ENCODE assay signal across 32 cellular contexts in genomic region chr9:133987946-133988665, GRCh38. TPM values are rescaled to one million over a fixed set of nuclear protein-coding genes. Genes with fewer than 3 reads are reported as not detected.
DNase-seq lines count a peak whose midpoint lies in the region; ATAC-seq, FAIRE-seq and TF ChIP-seq lines count a peak whose summit lies in the region.
"Had no signal": no experiment of that assay in that cellular context is flagged by ENCODE, and none has a peak within 500 bp of the region (broad histone marks: within the 10 kb centered on the region; RNA-seq: fewer than 3 reads in every experiment).

No MANE protein-coding gene starts in this region.

- peak overlapping the region; percentile 44 for H2BK15ac ChIP-seq in mesenchymal stem cell (ENCODE audit: low read depth, poor library complexity, severe bottlenecking)

- H3K9me3 ChIP-seq in CD4-positive, CD25-positive, alpha-beta regulatory T cell (ENCODE audit: control insufficient read depth in 2 of 2, low read length in 2 of 2) = no peaks in the 10 kb centered on the region
- H3K9me3 ChIP-seq in astrocyte (ENCODE audit: insufficient read depth, low read depth, low read length) (no peaks in the 10 kb centered on the region), mesenchymal stem cell (ENCODE audit: control insufficient read depth, low read length) (no peaks in the 10 kb centered on the region)
- H3K9me3 ChIP-seq: uterus had no signal

- H3K14ac ChIP-seq in mesenchymal stem cell (ENCODE audit: low read length in 2 of 2) = no peak overlapping the region

- H2AFZ ChIP-seq in astrocyte (ENCODE audit: low read depth, low read length) (no peak overlapping the region), mesenchymal stem cell (ENCODE audit: low read depth, low read length) (no peak overlapping the region)

- peaks cover 90% of the 10 kb centered on the region for H3K79me2 ChIP-seq in astrocyte (ENCODE audit: insufficient read depth, low read length)

- H3K9me3 Mint-ChIP-seq in CD4-positive, CD25-positive, alpha-beta regulatory T cell = no peaks in the 10 kb centered on the region
- H3K9me3 Mint-ChIP-seq in astrocyte (ENCODE audit: unreplicated experiment) = no peaks in the 10 kb centered on the region
- H3K9me3 Mint-ChIP-seq: activated CD4-positive, alpha-beta memory T cell treated with anti-CD3 and anti-CD28 coated beads, Interleukin-2, amount 10 ng/mL, durations not matched to agents 7 days and 5 days; activated naive CD4-positive, alpha-beta T cell treated with anti-CD3 and anti-CD28 coated beads for 36 hours; activated T-helper 1 cell treated with anti-CD3 and anti-CD28 coated beads, Interleukin-12 subunit alpha, Interleukin-12 subunit beta, Interleukin-2, Interleukin-4 antibody, amounts not matched to agents 30 ng/mL and 10 ng/mL and 1 ng/mL, durations not matched to agents 14 hours and 24 hours and 36 hours; immature natural killer cell had no signal

- intact Hi-C loops in posterior vena cava (cut with DNase I) = loop anchor here in 1 of 2 donors (5.0 kb wide), 1 partner anchor 131 kb away; no protein-coding TSS in a partner anchor

- no peak overlapping the region for H3K27ac ChIP-seq in CD4-positive, CD25-positive, alpha-beta regulatory T cell (ENCODE audit: insufficient read depth, low read length, poor library complexity, severe bottlenecking)
- H3K27ac ChIP-seq in astrocyte (ENCODE audit: low read depth, low read length) = no peak overlapping the region
- H3K27ac ChIP-seq in mesenchymal stem cell (ENCODE audit: low read length, poor library complexity, severe bottlenecking) = no peak overlapping the region
- H3K27ac ChIP-seq: brain microvascular endothelial cell, KMS-11, skin epidermis, uterus had no signal

- H4K8ac ChIP-seq in mesenchymal stem cell (ENCODE audit: low read length) = no peak overlapping the region

- FAIRE-seq in astrocyte (lab: Jason Lieb, UNC) (no peak), GM12891 (lab: Jason Lieb, UNC) (no peak)
- FAIRE-seq: D721Med, frontal cortex, GM18507 had no signal

- no peaks in the 10 kb centered on the region for H3K79me1 ChIP-seq in mesenchymal stem cell (replicated peaks; ENCODE audit: low read length, poor library complexity, severe bottlenecking)

- TF ChIP-seq POLR2A in GM12891 (IDR thresholded peaks at IDR 0.05; ENCODE audit: low read depth, low read length) = no peak

- peak overlapping the region in 1 of 2 experiments; percentile 24 for H2BK12ac ChIP-seq in mesenchymal stem cell (ENCODE audit: low read length in 2 of 2)

- 94% methylated on average over 13 of the region's 16 CpGs for WGBS in mesenchymal stem cell

- TF ChIP-seq CTCF in astrocyte (IDR thresholded peaks at IDR 0.05; ENCODE audit: insufficient read depth, low read depth, low read length) = no peak

- H3K4me3 Mint-ChIP-seq in CD4-positive, CD25-positive, alpha-beta regulatory T cell = peak overlapping the region; percentile 25 to 71 (median 45)
- peak overlapping the region; percentile 40 for H3K4me3 Mint-ChIP-seq in astrocyte (ENCODE audit: unreplicated experiment)
- H3K4me3 Mint-ChIP-seq: activated CD4-positive, alpha-beta memory T cell treated with anti-CD3 and anti-CD28 coated beads, Interleukin-2, amount 10 ng/mL, durations not matched to agents 7 days and 5 days; activated naive CD4-positive, alpha-beta T cell treated with anti-CD3 and anti-CD28 coated beads for 36 hours; activated T-helper 1 cell treated with anti-CD3 and anti-CD28 coated beads, Interleukin-12 subunit alpha, Interleukin-12 subunit beta, Interleukin-2, Interleukin-4 antibody, amounts not matched to agents 30 ng/mL and 10 ng/mL and 1 ng/mL, durations not matched to agents 14 hours and 24 hours and 36 hours had no signal

- H2AK5ac ChIP-seq in mesenchymal stem cell (ENCODE audit: low read length, severe bottlenecking) = no peak overlapping the region

- no peak for ATAC-seq in CD4-positive, CD25-positive, alpha-beta regulatory T cell (ENCODE audit: low read depth in 2 of 2)
- ATAC-seq in GM21717 (IDR thresholded peaks at IDR 0.05; ENCODE audit: unreplicated experiment) (no peak), GM18520 (IDR thresholded peaks at IDR 0.05; ENCODE audit: unreplicated experiment) (no peak)
- ATAC-seq: left colon, SK-N-SH treated with all-trans-retinoic acid at 6 μM for 48 hours had no signal

- no peaks in the 10 kb centered on the region for H3K36me3 Mint-ChIP-seq in CD4-positive, CD25-positive, alpha-beta regulatory T cell
- H3K36me3 Mint-ChIP-seq in astrocyte (ENCODE audit: low read depth, unreplicated experiment) = peaks cover 3% of the 10 kb centered on the region
- H3K36me3 Mint-ChIP-seq: CD4-positive, alpha-beta memory T cell; immature natural killer cell had no signal

- no peak overlapping the region for H2BK120ac ChIP-seq in mesenchymal stem cell (ENCODE audit: low read depth, low read length)

- H3K4me1 Mint-ChIP-seq in CD4-positive, CD25-positive, alpha-beta regulatory T cell = peaks cover 0 to 2% (median 0%) of the 10 kb centered on the region in 4 donors
- H3K4me1 Mint-ChIP-seq in astrocyte (ENCODE audit: low read depth, unreplicated experiment) = peaks cover 9% of the 10 kb centered on the region
- H3K4me1 Mint-ChIP-seq: activated CD4-positive, alpha-beta memory T cell treated with anti-CD3 and anti-CD28 coated beads, Interleukin-2, amount 10 ng/mL, durations not matched to agents 7 days and 5 days had no signal

- H4K20me1 ChIP-seq in astrocyte (ENCODE audit: insufficient read depth, low read length) = peaks cover 76% of the 10 kb centered on the region

- no peaks in the 10 kb centered on the region for H3K27me3 ChIP-seq in CD4-positive, CD25-positive, alpha-beta regulatory T cell (ENCODE audit: control insufficient read depth, insufficient read depth, low read length)
- H3K27me3 ChIP-seq in astrocyte (ENCODE audit: insufficient read depth, low read length) (no peaks in the 10 kb centered on the region), mesenchymal stem cell (ENCODE audit: control insufficient read depth in 1 of 2, insufficient read depth in 1 of 2, low read length in 2 of 2) (no peaks in the 10 kb centered on the region)
- H3K27me3 ChIP-seq: brain microvascular endothelial cell, uterus had no signal

- H3K27ac Mint-ChIP-seq in CD4-positive, CD25-positive, alpha-beta regulatory T cell = no peak overlapping the region
- no peak overlapping the region for H3K27ac Mint-ChIP-seq in astrocyte (ENCODE audit: unreplicated experiment)
- H3K27ac Mint-ChIP-seq: activated CD4-positive, alpha-beta memory T cell treated with anti-CD3 and anti-CD28 coated beads, Interleukin-2, amount 10 ng/mL, durations not matched to agents 7 days and 5 days; activated naive CD4-positive, alpha-beta T cell treated with anti-CD3 and anti-CD28 coated beads for 36 hours; activated T-helper 1 cell treated with anti-CD3 and anti-CD28 coated beads, Interleukin-12 subunit alpha, Interleukin-12 subunit beta, Interleukin-2, Interleukin-4 antibody, amounts not matched to agents 30 ng/mL and 10 ng/mL and 1 ng/mL, durations not matched to agents 14 hours and 24 hours and 36 hours; CD4-positive, alpha-beta memory T cell; immature natural killer cell had no signal

- peak overlapping the region in 1 of 2 experiments; percentile 14 for H3K4ac ChIP-seq in mesenchymal stem cell (ENCODE audit: low read depth in 1 of 2, low read length in 2 of 2)

- no peak overlapping the region for H4K91ac ChIP-seq in mesenchymal stem cell (ENCODE audit: low read length)

- DNase-seq in CD4-positive, CD25-positive, alpha-beta regulatory T cell = no peak
- DNase-seq in astrocyte (ENCODE audit: low read depth) = no peak
- no peak for DNase-seq in mesenchymal stem cell
- DNase-seq in posterior vena cava (ENCODE audit: low spot score) = peak; percentile 40
- DNase-seq in activated CD8-positive, alpha-beta memory T cell treated with anti-CD3 and anti-CD28 coated beads, Interleukin-2, amount 50 U/mL, for 48 hours = no peak
- DNase-seq in GM12891 (ENCODE audit: insufficient read length, low spot score) = no peak
- DNase-seq: activated CD4-positive, alpha-beta memory T cell treated with anti-CD3 and anti-CD28 coated beads, Interleukin-2, amount 10 ng/mL, durations not matched to agents 7 days and 5 days; activated CD4-positive, alpha-beta T cell treated with anti-CD3 and anti-CD28 coated beads for 1 hour; activated CD8-positive, alpha-beta memory T cell treated with anti-CD3 and anti-CD28 coated beads, Interleukin-2, amount 50 U/mL, for 4 hours; activated naive CD4-positive, alpha-beta T cell treated with anti-CD3 and anti-CD28 coated beads for 36 hours; AML-193; brain microvascular endothelial cell; CD4-positive, alpha-beta memory T cell; H7; hypothalamus; immature natural killer cell; left colon; mesendoderm; NCI-H1930; NCI-H524 treated with DMSO at 0.1 percent for 48 hours; stimulated activated naive CD4-positive, alpha-beta T cell treated with Interleukin-2 at 50 U/mL for 16 hours; T-helper 2 cell had no signal

- H3K36me3 ChIP-seq in CD4-positive, CD25-positive, alpha-beta regulatory T cell (ENCODE audit: control insufficient read depth, insufficient read depth, low read length) = no peaks in the 10 kb centered on the region
- peaks cover 2% of the 10 kb centered on the region for H3K36me3 ChIP-seq in astrocyte (ENCODE audit: insufficient read depth, low read length)
- H3K36me3 ChIP-seq in mesenchymal stem cell (ENCODE audit: control insufficient read depth in 1 of 2, insufficient read depth in 2 of 2, low read depth in 1 of 2, low read length in 2 of 2) = peaks cover 0 to 15% of the 10 kb centered on the region in 2 experiments
- H3K36me3 ChIP-seq: brain microvascular endothelial cell, uterus had no signal

- H3K27me3 Mint-ChIP-seq in CD4-positive, CD25-positive, alpha-beta regulatory T cell = peaks cover 17% of the 10 kb centered on the region
- no peaks in the 10 kb centered on the region for H3K27me3 Mint-ChIP-seq in astrocyte (ENCODE audit: low read depth, unreplicated experiment)

- H3K4me2 ChIP-seq in astrocyte (ENCODE audit: low read length) (no peak overlapping the region), mesenchymal stem cell (ENCODE audit: low read length, poor library complexity, severe bottlenecking) (no peak overlapping the region)
- H3K4me2 ChIP-seq: KMS-11 had no signal

- H3K4me1 ChIP-seq in CD4-positive, CD25-positive, alpha-beta regulatory T cell (ENCODE audit: control insufficient read depth, insufficient read depth, low read length, poor library complexity, severe bottlenecking) = peaks cover 14% of the 10 kb centered on the region
- peaks cover 14% of the 10 kb centered on the region for H3K4me1 ChIP-seq in astrocyte (ENCODE audit: insufficient read depth, low read length)
- H3K4me1 ChIP-seq in mesenchymal stem cell (ENCODE audit: control insufficient read depth, insufficient read depth, low read depth, low read length) = peaks cover 42% of the 10 kb centered on the region

- no peak overlapping the region for H2BK5ac ChIP-seq in mesenchymal stem cell (ENCODE audit: low read depth, low read length, poor library complexity, severe bottlenecking)

- no peak overlapping the region for H3K23ac ChIP-seq in mesenchymal stem cell (ENCODE audit: low read length in 2 of 2)

- H3K4me3 ChIP-seq in CD4-positive, CD25-positive, alpha-beta regulatory T cell (ENCODE audit: low read depth, low read length) = no peak overlapping the region
- H3K4me3 ChIP-seq in astrocyte (ENCODE audit: insufficient read depth, low read depth, low read length) = no peak overlapping the region
- H3K4me3 ChIP-seq in mesenchymal stem cell (ENCODE audit: insufficient read depth in 1 of 2, low read depth in 1 of 2, low read length in 2 of 2) = no peak overlapping the region
- H3K4me3 ChIP-seq: skin epidermis, uterus had no signal

- no peak overlapping the region for H3K18ac ChIP-seq in mesenchymal stem cell (ENCODE audit: low read depth in 1 of 2, low read length in 2 of 2)

- no peak overlapping the region for H3K9ac ChIP-seq in astrocyte (ENCODE audit: low read length)
- no peak overlapping the region for H3K9ac ChIP-seq in mesenchymal stem cell (ENCODE audit: low read length)
- H3K9ac ChIP-seq: KMS-11 had no signal

RNA-seq across cellular contexts. Expression of gene VAV2, which starts 4.0 kb away (rescaled TPM):
- 0.67 TPM for total RNA-seq in CD4-positive, CD25-positive, alpha-beta regulatory T cell
- under 1 TPM in 3 of 4 donors, not detected in 1; 0.24 to 0.40 (median 0.35) TPM for polyA plus RNA-seq in CD4-positive, CD25-positive, alpha-beta regulatory T cell
- total RNA-seq in astrocyte (36.5 and 41.6 TPM in 2 replicates), posterior vena cava (10 to 100 TPM; 12.9 to 17.9 TPM)
- 11.6 TPM for polyA plus RNA-seq in mesenchymal stem cell (2013, experiment 1 of 2)
- polyA plus RNA-seq in mesenchymal stem cell (2013, experiment 2 of 2) = 11.1 TPM
- polyA plus RNA-seq in GM12891 (2012; ENCODE audit: low read depth, missing spikeins) = 25.3 TPM

RNA-seq across cellular contexts. Expression of gene BRD3OS, which starts 37.2 kb away (rescaled TPM):
- total RNA-seq in CD4-positive, CD25-positive, alpha-beta regulatory T cell = 4.6 TPM
- 10 to 100 TPM; 14.9 to 20.6 (median 17.5) TPM for polyA plus RNA-seq in CD4-positive, CD25-positive, alpha-beta regulatory T cell
- total RNA-seq in astrocyte (20.2 and 21.7 TPM in 2 replicates), posterior vena cava (10 to 100 TPM; 11.9 to 14.3 TPM)
- 23.6 TPM for polyA plus RNA-seq in mesenchymal stem cell (2013, experiment 1 of 2)
- polyA plus RNA-seq in mesenchymal stem cell (2013, experiment 2 of 2) = 26.5 TPM
- polyA plus RNA-seq in GM12891 (2012; ENCODE audit: low read depth, missing spikeins) = 6.2 TPM
